In the genomic region with DNA sequence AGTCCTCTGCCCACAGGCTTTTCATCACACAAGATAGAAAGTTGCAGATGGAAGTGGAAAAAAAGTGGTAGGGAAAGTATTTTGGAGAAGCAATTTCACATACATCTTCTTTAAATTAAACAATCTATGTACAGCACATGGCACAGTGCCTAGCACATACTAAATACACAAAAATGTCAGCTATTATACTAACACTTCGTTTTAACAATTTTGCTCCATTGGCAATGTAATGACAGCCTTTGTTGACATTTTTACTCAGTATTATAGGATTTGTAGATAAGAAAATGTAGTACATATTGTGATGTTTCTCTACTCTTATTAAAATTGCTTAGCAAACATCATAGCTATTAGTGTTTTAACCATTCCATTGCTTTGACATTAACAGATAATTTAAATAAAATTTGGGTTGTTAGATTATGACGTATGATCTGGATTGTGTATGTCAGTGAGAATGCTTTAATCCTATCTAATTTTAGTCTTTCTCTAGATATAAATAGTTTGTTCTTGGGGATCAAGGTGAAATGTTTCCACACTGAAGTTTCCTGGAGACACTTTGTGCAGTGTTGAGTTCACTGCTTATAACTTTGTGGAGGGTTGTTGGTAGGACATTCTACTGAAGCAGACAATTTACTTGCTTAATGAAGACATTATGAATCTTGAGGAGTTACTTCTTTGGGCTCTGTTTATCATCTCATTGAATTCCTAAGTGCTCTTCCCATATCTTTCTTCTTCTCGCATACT, we compare ENCODE assay signal across 1 cellular context.
TF ChIP-seq lines count a peak whose summit lies in the region.

No MANE protein-coding gene starts in this region.

TF ChIP-seq in IMR-90, 13 proteins besides CTCF, POLR2A, EP300 and RAD21 (continued from another document):
- TF ChIP-seq CEBPB (IDR thresholded peaks at IDR 0.05; ENCODE audit: low read depth, low read length) (no peak), MAZ (IDR thresholded peaks at IDR 0.05; ENCODE audit: borderline replicate concordance, low read depth, low read length) (no peak), RCOR1 (IDR thresholded peaks at IDR 0.05; ENCODE audit: insufficient replicate concordance, low read length) (no peak), NFE2L2 (IDR thresholded peaks at IDR 0.05; ENCODE audit: low read depth, low read length) (no peak), FOS (IDR thresholded peaks at IDR 0.05; ENCODE audit: low read depth, low read length) (no peak), CHD1 (IDR thresholded peaks at IDR 0.05; ENCODE audit: low read depth, low read length) (no peak), MXI1 (IDR thresholded peaks at IDR 0.05; ENCODE audit: borderline replicate concordance, low read depth, low read length) (no peak), RFX5 (IDR thresholded peaks at IDR 0.05; ENCODE audit: low read depth, low read length) (no peak)
- TF ChIP-seq, protein P1, sequence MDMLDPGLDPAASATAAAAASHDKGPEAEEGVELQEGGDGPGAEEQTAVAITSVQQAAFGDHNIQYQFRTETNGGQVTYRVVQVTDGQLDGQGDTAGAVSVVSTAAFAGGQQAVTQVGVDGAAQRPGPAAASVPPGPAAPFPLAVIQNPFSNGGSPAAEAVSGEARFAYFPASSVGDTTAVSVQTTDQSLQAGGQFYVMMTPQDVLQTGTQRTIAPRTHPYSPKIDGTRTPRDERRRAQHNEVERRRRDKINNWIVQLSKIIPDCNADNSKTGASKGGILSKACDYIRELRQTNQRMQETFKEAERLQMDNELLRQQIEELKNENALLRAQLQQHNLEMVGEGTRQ (IDR thresholded peaks at IDR 0.05; ENCODE audit: low read depth, low read length), result no peak
